ENCODE assay signal across 2 cellular contexts in genomic region chr14:73267474-73267873, GRCh38.
A peak's percentile ranks its signal among the peaks of the same experiment; 100 is the strongest.
TF ChIP-seq lines count a peak whose summit lies in the region.

No MANE protein-coding gene starts in this region.

TF ChIP-seq in HepG2, 621 proteins besides CTCF, POLR2A, EP300 and RAD21:
- TF ChIP-seq ZSCAN29 (CRISPR knock-in tag; conservative IDR thresholded peaks at IDR 0.05) (no peak), ZNF639 (CRISPR knock-in tag; conservative IDR thresholded peaks at IDR 0.05) (no peak), ZBTB33 (CRISPR knock-in tag; IDR thresholded peaks at IDR 0.05) (0 out of 2 replicates have a peak, but pooled peaks have one; percentile 35), MAFG (CRISPR knock-in tag; IDR thresholded peaks at IDR 0.05) (no peak), SRF (IDR thresholded peaks at IDR 0.05; ENCODE audit: low read depth, low read length) (no peak), THRA (CRISPR knock-in tag; IDR thresholded peaks at IDR 0.05; ENCODE audit: borderline replicate concordance) (no peak), PCBP2 (optimal IDR thresholded peaks at IDR 0.05; ENCODE audit: low read depth, low read length, poor library complexity, severe bottlenecking) (no peak)

TF ChIP-seq in K562, 482 proteins besides CTCF, POLR2A, EP300 and RAD21:
- TF ChIP-seq PHF20 (IDR thresholded peaks at IDR 0.05; ENCODE audit: partially characterized antibody) = no peak
- TF ChIP-seq SRF (CRISPR knock-in tag; IDR thresholded peaks at IDR 0.05) = no peak
- TF ChIP-seq POLR2G (IDR thresholded peaks at IDR 0.05; ENCODE audit: low read depth, low read length) = 0 out of 2 replicates have a peak, but pooled peaks have one; percentile 24
- no peak for TF ChIP-seq CREBBP (IDR thresholded peaks at IDR 0.05; ENCODE audit: low read depth, low read length)
- no peak for TF ChIP-seq BRD4 (IDR thresholded peaks at IDR 0.05)
- TF ChIP-seq ETS2 (tag; IDR thresholded peaks at IDR 0.05; ENCODE audit: borderline replicate concordance, poor library complexity, severe bottlenecking) = no peak
- no peak for TF ChIP-seq ZBTB12 (CRISPR knock-in tag; IDR thresholded peaks at IDR 0.05)
- TF ChIP-seq MEIS2 (IDR thresholded peaks at IDR 0.05; ENCODE audit: partially characterized antibody) = no peak
- no peak for TF ChIP-seq ID3 (CRISPR knock-in tag; IDR thresholded peaks at IDR 0.05)
- no peak for TF ChIP-seq ID3 (tag; IDR thresholded peaks at IDR 0.05)
